8 cellular contexts compared by ENCODE assay signal in the genomic region with DNA sequence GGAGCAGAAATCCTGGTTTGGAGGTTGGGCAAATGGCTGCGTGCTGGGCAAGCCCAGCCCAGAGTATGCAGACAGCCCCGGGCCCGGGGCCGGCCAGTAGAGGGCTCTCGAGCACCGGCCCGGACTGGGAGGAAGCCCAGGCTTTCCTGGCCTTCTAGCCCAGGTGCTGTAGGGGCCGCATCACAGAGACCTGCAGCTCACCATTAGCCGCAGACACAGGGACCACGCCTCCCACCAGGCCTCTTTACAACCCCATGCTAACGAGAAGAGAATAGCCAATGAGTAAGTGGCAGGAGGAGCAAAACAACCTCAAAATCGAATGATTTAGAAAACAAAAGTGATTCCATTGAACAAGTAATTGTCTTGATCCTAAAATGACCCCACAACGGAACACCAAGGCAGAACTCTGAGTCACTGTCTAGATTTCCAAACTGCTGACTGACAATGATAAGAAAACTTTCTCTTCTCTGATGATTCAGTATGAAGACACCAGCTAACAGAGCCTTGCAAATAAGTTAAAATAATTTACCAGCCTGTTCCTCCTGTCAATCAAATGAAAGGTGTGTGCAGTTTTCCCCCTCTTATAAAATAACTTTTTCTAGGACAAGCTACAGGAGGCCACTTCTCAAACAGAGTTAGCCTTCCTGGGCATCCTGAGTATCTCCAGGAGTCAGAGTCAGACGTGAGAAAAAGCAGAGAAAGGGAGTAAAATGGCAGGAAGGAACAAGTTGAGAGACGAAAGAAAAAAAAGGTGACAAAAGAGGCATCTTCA.
DNase-seq lines count a peak whose midpoint lies in the region; ATAC-seq and TF ChIP-seq lines count a peak whose summit lies in the region.

No MANE protein-coding gene starts in this region.

- H3K9me3 Mint-ChIP-seq in CD4-positive, CD25-positive, alpha-beta regulatory T cell, result no peaks in the 10 kb centered on the region
- no peaks in the 10 kb centered on the region for H3K9me3 Mint-ChIP-seq in activated T-helper 17 cell treated with anti-CD3 and anti-CD28 coated beads, Interleukin-2, amount 50 U/mL, for 72 hours

- TF ChIP-seq EP300 in transverse colon (IDR thresholded peaks at IDR 0.05; ENCODE audit: low read depth), result no peak

- peaks cover 5% of the 10 kb centered on the region for H3K4me1 ChIP-seq in CD4-positive, CD25-positive, alpha-beta regulatory T cell (ENCODE audit: control insufficient read depth, insufficient read depth, low read length, poor library complexity, severe bottlenecking)
- H3K4me1 ChIP-seq in transverse colon, result peaks cover 0 to 6% (median 0%) of the 10 kb centered on the region in 4 donors

- peak overlapping the region in 2 of 4 donors; percentile 51 to 64 for H3K4me3 Mint-ChIP-seq in CD4-positive, CD25-positive, alpha-beta regulatory T cell
- H3K4me3 Mint-ChIP-seq in activated T-helper 17 cell treated with anti-CD3 and anti-CD28 coated beads, Interleukin-2, amount 50 U/mL, for 72 hours, result peak overlapping the region; percentile 65

- in situ Hi-C loops in transverse colon (cut with MboI; ENCODE audit: low pct_ligation_motif_present in 1 of 4, low pct_unique_long_range_greater_than_20kb in 1 of 4, low sequenced_read_pairs in 3 of 4), result loop anchor here (5.0 to 25.0 kb wide), 5 partner anchors 272 to 285 kb away; a partner anchor contains a TSS

- H3K27me3 Mint-ChIP-seq in CD4-positive, CD25-positive, alpha-beta regulatory T cell, result peaks cover 4% of the 10 kb centered on the region
- peaks cover 6% of the 10 kb centered on the region for H3K27me3 Mint-ChIP-seq in activated T-helper 17 cell treated with anti-CD3 and anti-CD28 coated beads, Interleukin-2, amount 50 U/mL, for 72 hours

- no peak for TF ChIP-seq POLR2A in transverse colon (IDR thresholded peaks at IDR 0.05)

- H3K27ac ChIP-seq in CD4-positive, CD25-positive, alpha-beta regulatory T cell (ENCODE audit: insufficient read depth, low read length, poor library complexity, severe bottlenecking), result no peak overlapping the region
- H3K27ac ChIP-seq in transverse colon, result no peak overlapping the region

- H3K36me3 ChIP-seq in CD4-positive, CD25-positive, alpha-beta regulatory T cell (ENCODE audit: control insufficient read depth, insufficient read depth, low read length), result no peaks in the 10 kb centered on the region
- H3K36me3 ChIP-seq in transverse colon, result no peaks in the 10 kb centered on the region

- peak overlapping the region in 2 of 3 donors; percentile 45 to 52 for H3K27ac Mint-ChIP-seq in CD4-positive, CD25-positive, alpha-beta regulatory T cell
- H3K27ac Mint-ChIP-seq in activated T-helper 17 cell treated with anti-CD3 and anti-CD28 coated beads, Interleukin-2, amount 50 U/mL, for 72 hours, result peak overlapping the region; percentile 82

- no peak overlapping the region for H3K4me3 ChIP-seq in CD4-positive, CD25-positive, alpha-beta regulatory T cell (ENCODE audit: low read depth, low read length)
- H3K4me3 ChIP-seq in foreskin fibroblast (ENCODE audit: low read depth in 1 of 2, low read length in 2 of 2) (no peak overlapping the region), transverse colon (no peak overlapping the region)

- H3K36me3 Mint-ChIP-seq in CD4-positive, CD25-positive, alpha-beta regulatory T cell, result no peaks in the 10 kb centered on the region
- no peaks in the 10 kb centered on the region for H3K36me3 Mint-ChIP-seq in activated T-helper 17 cell treated with anti-CD3 and anti-CD28 coated beads, Interleukin-2, amount 50 U/mL, for 72 hours (ENCODE audit: low read depth)

- TF ChIP-seq CTCF in foreskin fibroblast (IDR thresholded peaks at IDR 0.05; ENCODE audit: low read depth, low read length), result peak; percentile 96
- TF ChIP-seq CTCF in transverse colon (IDR thresholded peaks at IDR 0.05), result peak; percentile 74 to 90 (median 81)

- H3K27me3 ChIP-seq in CD4-positive, CD25-positive, alpha-beta regulatory T cell (ENCODE audit: control insufficient read depth, insufficient read depth, low read length), result no peaks in the 10 kb centered on the region
- no peaks in the 10 kb centered on the region for H3K27me3 ChIP-seq in transverse colon

- DNase-seq in CD4-positive, CD25-positive, alpha-beta regulatory T cell, result peak; percentile 29 to 62 (median 49)
- DNase-seq in HUDEP-2 (lab: John Stamatoyannopoulos, UW; ENCODE audit: unreplicated experiment in 76 of 76) (peak in 49 of 76 experiments; percentile 6 to 65 (median 27)), RKO (ENCODE audit: low spot score) (peak; percentile 68), foreskin fibroblast (peak; percentile 50 to 75), nucleus accumbens (lab: John Stamatoyannopoulos, UW) (peak in 41 of 56 donors; percentile 3 to 73 (median 19)), transverse colon (peak; percentile 77)

- H3K9me3 ChIP-seq in CD4-positive, CD25-positive, alpha-beta regulatory T cell (ENCODE audit: control insufficient read depth in 2 of 2, low read length in 2 of 2), result no peaks in the 10 kb centered on the region
- H3K9me3 ChIP-seq in transverse colon, result no peaks in the 10 kb centered on the region

- intact Hi-C loops in transverse colon (cut with DNase I; ENCODE audit: low total_unique reads), result no loop called here

- H3K4me1 Mint-ChIP-seq in CD4-positive, CD25-positive, alpha-beta regulatory T cell, result peaks cover 5 to 15% (median 12%) of the 10 kb centered on the region in 4 donors
- peaks cover 23% of the 10 kb centered on the region for H3K4me1 Mint-ChIP-seq in activated T-helper 17 cell treated with anti-CD3 and anti-CD28 coated beads, Interleukin-2, amount 50 U/mL, for 72 hours

- peak; percentile 79 to 90 for ATAC-seq in CD4-positive, CD25-positive, alpha-beta regulatory T cell (ENCODE audit: low read depth in 2 of 2)
- ATAC-seq in GM19372 (IDR thresholded peaks at IDR 0.05; ENCODE audit: low read depth, unreplicated experiment), result peak; percentile 68
- ATAC-seq in activated T-helper 17 cell treated with anti-CD3 and anti-CD28 coated beads, Interleukin-2, amount 50 U/mL, for 72 hours (replicated peaks), result peak; percentile 91

- whole genome bisulfite sequencing in transverse colon (ENCODE audit: low coverage in 1 of 2), 2 donors, result 19 to 41% methylated on average over 6 to 15 of the region's 15 CpGs

Comparison
In these comparisons a context has a peak if more than half of its experiments do, and no peak if none do; other contexts are left out.
1. DNase-seq: peak in every context shown above with its lines; median percentile 77 in transverse colon; 68 in RKO; 62 in foreskin fibroblast; 49 in CD4-positive, CD25-positive, alpha-beta regulatory T cell; 27 in HUDEP-2; 19 in nucleus accumbens.